16 cellular contexts compared by ENCODE assay signal in genomic region chr3:170327040-170327808, GRCh38.
"Had no signal": no experiment of that assay in that cellular context is flagged by ENCODE, and none has a peak within 500 bp of the region (broad histone marks: within the 10 kb centered on the region; RNA-seq: fewer than 3 reads in every experiment).

No MANE protein-coding gene starts in this region.

- H3K36me3 ChIP-seq: prostate gland, spleen had no signal

- H3K9me3 ChIP-seq: prostate gland had no signal

- ATAC-seq: left cardiac atrium; naive thymus-derived CD4-positive, alpha-beta T cell; sciatic nerve; WTC11 had no signal

- DNase-seq: activated CD4-positive, alpha-beta T cell treated with anti-CD3 and anti-CD28 coated beads, Interleukin-2, amount 10 ng/mL, durations not matched to agents 24 days and 14 days; activated CD8-positive, alpha-beta memory T cell treated with anti-CD3 and anti-CD28 coated beads for 24 hours; activated naive CD8-positive, alpha-beta T cell treated with anti-CD3 and anti-CD28 coated beads, Interleukin-2, amount 10 ng/mL, durations not matched to agents 7 days and 5 days; aorta; dorsolateral prefrontal cortex; hypothalamus; left cardiac atrium; mammary epithelial cell; naive thymus-derived CD4-positive, alpha-beta T cell; nucleus accumbens; spleen; stimulated activated CD4-positive, alpha-beta T cell treated with anti-CD3 and anti-CD28 coated beads, Interleukin-1b, Interleukin-23, amount 100 ng/mL, for 48 hours; stimulated activated naive CD4-positive, alpha-beta T cell treated with Interleukin-2 at 50 U/mL for 16 hours had no signal

- H3K4me1 ChIP-seq: prostate gland had no signal

- H3K4me3 ChIP-seq: dorsolateral prefrontal cortex, prostate gland, spleen had no signal

- H3K27me3 ChIP-seq: dorsolateral prefrontal cortex, spleen had no signal

- H3K27ac ChIP-seq: dorsolateral prefrontal cortex, prostate gland, spleen had no signal
